Comparison of ENCODE assay signal across 24 cellular contexts in genomic region chr6:25558155-25558817, GRCh38.
"Had no signal": no experiment of that assay in that cellular context is flagged by ENCODE, and none has a peak within 500 bp of the region (broad histone marks: within the 10 kb centered on the region; RNA-seq: fewer than 3 reads in every experiment).

No MANE protein-coding gene starts in this region.

- H3K4me3 Mint-ChIP-seq: activated CD4-positive, alpha-beta memory T cell treated with anti-CD3 and anti-CD28 coated beads, Interleukin-2, amount 10 ng/mL, durations not matched to agents 7 days and 5 days; activated CD4-positive, alpha-beta T cell treated with anti-CD3 and anti-CD28 coated beads for 36 hours; activated naive CD4-positive, alpha-beta T cell treated with anti-CD3 and anti-CD28 coated beads, Interleukin-2, amount 10 ng/mL, durations not matched to agents 7 days and 5 days; activated naive CD8-positive, alpha-beta T cell treated with anti-CD3 and anti-CD28 coated beads, Interleukin-2, amount 10 ng/mL, durations not matched to agents 7 days and 5 days; central memory CD8-positive, alpha-beta T cell; T-helper 17 cell had no signal

- H3K9me3 ChIP-seq: adrenal gland, body of pancreas had no signal

- DNase-seq: activated CD4-positive, alpha-beta memory T cell treated with anti-CD3 and anti-CD28 coated beads, Interleukin-2, amount 10 ng/mL, durations not matched to agents 7 days and 5 days; activated CD4-positive, alpha-beta T cell treated with anti-CD3 and anti-CD28 coated beads for 36 hours; activated CD4-positive, alpha-beta T cell treated with anti-CD3 and anti-CD28 coated beads, Interleukin-2, amount 50 U/mL, for 1 hour; activated gamma-delta T cell treated with Interleukin-2 at 50 U/mL for 16 hours; activated naive CD4-positive, alpha-beta T cell treated with anti-CD3 and anti-CD28 coated beads, Interleukin-2, amount 10 ng/mL, durations not matched to agents 7 days and 5 days; activated naive CD8-positive, alpha-beta T cell treated with anti-CD3 and anti-CD28 coated beads, Interleukin-2, amount 10 ng/mL, durations not matched to agents 7 days and 5 days; activated T-cell treated with anti-CD3 and anti-CD28 coated beads for 4 hours; activated T-cell treated with anti-CD3 and anti-CD28 coated beads, Interleukin-2, amount 50 U/mL, for 48 hours; adrenal gland; aorta; body of pancreas; Karpas-422; NCI-H1048; NCI-H146; NCI-H187 treated with DMSO at 0.1 percent for 48 hours; NCI-H2081 treated with DMSO at 0.1 percent for 48 hours; NCI-H446; NCI-H524; SHP77 treated with DMSO at 0.1 percent for 48 hours; T-helper 17 cell; T-helper 9 cell had no signal

- ATAC-seq: activated CD4-positive, alpha-beta T cell treated with anti-CD3 and anti-CD28 coated beads for 36 hours; body of pancreas; T-helper 17 cell had no signal

- H3K4me1 Mint-ChIP-seq: activated naive CD4-positive, alpha-beta T cell treated with anti-CD3 and anti-CD28 coated beads, Interleukin-2, amount 10 ng/mL, durations not matched to agents 7 days and 5 days had no signal

- H3K9me3 Mint-ChIP-seq: activated CD4-positive, alpha-beta memory T cell treated with anti-CD3 and anti-CD28 coated beads, Interleukin-2, amount 10 ng/mL, durations not matched to agents 7 days and 5 days; activated naive CD4-positive, alpha-beta T cell treated with anti-CD3 and anti-CD28 coated beads, Interleukin-2, amount 10 ng/mL, durations not matched to agents 7 days and 5 days; activated naive CD8-positive, alpha-beta T cell treated with anti-CD3 and anti-CD28 coated beads, Interleukin-2, amount 10 ng/mL, durations not matched to agents 7 days and 5 days; activated T-helper 2 cell treated with anti-CD3 and anti-CD28 coated beads, Interferon-gamma antibody, Interleukin-2, Interleukin-4, amounts not matched to agents 10 μg/mL and 5 μg/mL and 100 μg/mL, durations not matched to agents 14 hours and 24 hours and 36 hours; central memory CD8-positive, alpha-beta T cell had no signal

- H3K36me3 ChIP-seq: adrenal gland had no signal

- H3K27ac ChIP-seq: adrenal gland, body of pancreas had no signal

- H3K27me3 ChIP-seq: adrenal gland, body of pancreas had no signal

- H3K4me3 ChIP-seq: adrenal gland, body of pancreas had no signal

- H3K27ac Mint-ChIP-seq: activated CD4-positive, alpha-beta memory T cell treated with anti-CD3 and anti-CD28 coated beads, Interleukin-2, amount 10 ng/mL, durations not matched to agents 7 days and 5 days; activated CD4-positive, alpha-beta T cell treated with anti-CD3 and anti-CD28 coated beads for 36 hours; activated naive CD4-positive, alpha-beta T cell treated with anti-CD3 and anti-CD28 coated beads, Interleukin-2, amount 10 ng/mL, durations not matched to agents 7 days and 5 days; activated naive CD8-positive, alpha-beta T cell treated with anti-CD3 and anti-CD28 coated beads, Interleukin-2, amount 10 ng/mL, durations not matched to agents 7 days and 5 days; activated T-helper 2 cell treated with anti-CD3 and anti-CD28 coated beads, Interferon-gamma antibody, Interleukin-2, Interleukin-4, amounts not matched to agents 10 μg/mL and 5 μg/mL and 100 μg/mL, durations not matched to agents 14 hours and 24 hours and 36 hours; T-helper 17 cell had no signal

- H3K36me3 Mint-ChIP-seq: activated naive CD4-positive, alpha-beta T cell treated with anti-CD3 and anti-CD28 coated beads, Interleukin-2, amount 10 ng/mL, durations not matched to agents 7 days and 5 days had no signal

- H3K27me3 Mint-ChIP-seq: activated CD4-positive, alpha-beta memory T cell treated with anti-CD3 and anti-CD28 coated beads, Interleukin-2, amount 10 ng/mL, durations not matched to agents 7 days and 5 days; activated CD4-positive, alpha-beta T cell treated with anti-CD3 and anti-CD28 coated beads for 36 hours; activated naive CD4-positive, alpha-beta T cell treated with anti-CD3 and anti-CD28 coated beads, Interleukin-2, amount 10 ng/mL, durations not matched to agents 7 days and 5 days; activated naive CD8-positive, alpha-beta T cell treated with anti-CD3 and anti-CD28 coated beads, Interleukin-2, amount 10 ng/mL, durations not matched to agents 7 days and 5 days; central memory CD8-positive, alpha-beta T cell had no signal

- FAIRE-seq: bronchial epithelial cell had no signal

- H3K4me1 ChIP-seq: adrenal gland, body of pancreas had no signal
